Comparison of ENCODE assay signal across 31 cellular contexts in genomic region chr3:140233702-140234101, GRCh38.
"Had no signal": no experiment of that assay in that cellular context is flagged by ENCODE, and none has a peak within 500 bp of the region (broad histone marks: within the 10 kb centered on the region; RNA-seq: fewer than 3 reads in every experiment).

No MANE protein-coding gene starts in this region.

- H3K27me3 ChIP-seq: gastroesophageal sphincter, hepatocyte, ovary, stomach, thyroid gland, upper lobe of right lung had no signal

- H3K4me1 Mint-ChIP-seq: activated B cell treated with CpG ODN at 0.5 μM for 24 hours; activated CD4-positive, alpha-beta T cell treated with anti-CD3 and anti-CD28 coated beads for 36 hours; activated CD8-positive, alpha-beta memory T cell treated with anti-CD3 and anti-CD28 coated beads, Interleukin-2, amount 10 ng/mL, durations not matched to agents 7 days and 5 days; activated naive CD4-positive, alpha-beta T cell treated with anti-CD3 and anti-CD28 coated beads, Interleukin-2, amount 50 U/mL, for 24 hours; activated naive CD8-positive, alpha-beta T cell treated with anti-CD3 and anti-CD28 coated beads, Interleukin-2, amount 50 U/mL, for 24 hours; naive B cell; nephron progenitor cell; stimulated activated memory B cell treated with anti-CD40 and anti-IgM and Interleukin-4, amounts not matched to agents 10 μg/mL and 1 μg/mL and 100 μg/mL, for 72 hours had no signal

- H3K9me3 ChIP-seq: ovary, prostate gland, thyroid gland, upper lobe of right lung had no signal

- H3K36me3 ChIP-seq: gastroesophageal sphincter, ovary, prostate gland, stomach, thyroid gland, upper lobe of right lung had no signal

- H3K4me3 ChIP-seq: gastroesophageal sphincter, hepatocyte, ovary, prostate gland, stomach, thyroid gland, upper lobe of right lung had no signal

- H3K27ac ChIP-seq: gastroesophageal sphincter, hepatocyte, prostate gland, stomach, thyroid gland, upper lobe of right lung had no signal

- H3K4me1 ChIP-seq: prostate gland, stomach, thyroid gland, upper lobe of right lung had no signal

- H3K27me3 Mint-ChIP-seq: activated CD8-positive, alpha-beta memory T cell treated with anti-CD3 and anti-CD28 coated beads, Interleukin-2, amount 10 ng/mL, durations not matched to agents 7 days and 5 days; activated naive CD8-positive, alpha-beta T cell treated with anti-CD3 and anti-CD28 coated beads, Interleukin-2, amount 50 U/mL, for 24 hours; stimulated activated memory B cell treated with anti-CD40 and anti-IgM and Interleukin-4, amounts not matched to agents 10 μg/mL and 1 μg/mL and 100 μg/mL, for 72 hours had no signal

- ATAC-seq: activated CD4-positive, alpha-beta T cell treated with anti-CD3 and anti-CD28 coated beads for 36 hours; activated CD8-positive, alpha-beta memory T cell treated with anti-CD3 and anti-CD28 coated beads, Interleukin-2, amount 10 ng/mL, durations not matched to agents 7 days and 5 days; activated CD8-positive, alpha-beta T cell treated with anti-CD3 and anti-CD28 coated beads, Interleukin-2, amount 10 ng/mL, durations not matched to agents 7 days and 5 days; activated naive CD8-positive, alpha-beta T cell treated with anti-CD3 and anti-CD28 coated beads, Interleukin-2, amount 50 U/mL, for 24 hours; effector memory CD8-positive, alpha-beta T cell; gastroesophageal sphincter; left ventricle myocardium superior; sciatic nerve; stimulated activated memory B cell treated with anti-CD40 and anti-IgM and Interleukin-4, amounts not matched to agents 10 μg/mL and 1 μg/mL and 100 μg/mL, for 72 hours; upper lobe of right lung had no signal

- H3K9me3 Mint-ChIP-seq: activated naive CD8-positive, alpha-beta T cell treated with anti-CD3 and anti-CD28 coated beads, Interleukin-2, amount 50 U/mL, for 24 hours; activated T-helper 2 cell treated with anti-CD3 and anti-CD28 coated beads, Interferon-gamma antibody, Interleukin-2, Interleukin-4, amounts not matched to agents 10 μg/mL and 5 μg/mL and 100 μg/mL, durations not matched to agents 14 hours and 24 hours and 36 hours had no signal

- H3K27ac Mint-ChIP-seq: activated B cell treated with CpG ODN at 0.5 μM for 24 hours; activated CD4-positive, alpha-beta T cell treated with anti-CD3 and anti-CD28 coated beads for 36 hours; activated CD8-positive, alpha-beta memory T cell treated with anti-CD3 and anti-CD28 coated beads, Interleukin-2, amount 10 ng/mL, durations not matched to agents 7 days and 5 days; activated CD8-positive, alpha-beta T cell treated with anti-CD3 and anti-CD28 coated beads, Interleukin-2, amount 10 ng/mL, durations not matched to agents 7 days and 5 days; activated naive CD4-positive, alpha-beta T cell treated with anti-CD3 and anti-CD28 coated beads, Interleukin-2, amount 50 U/mL, for 24 hours; activated naive CD8-positive, alpha-beta T cell treated with anti-CD3 and anti-CD28 coated beads, Interleukin-2, amount 50 U/mL, for 24 hours; activated T-helper 2 cell treated with anti-CD3 and anti-CD28 coated beads, Interferon-gamma antibody, Interleukin-2, Interleukin-4, amounts not matched to agents 10 μg/mL and 5 μg/mL and 100 μg/mL, durations not matched to agents 14 hours and 24 hours and 36 hours; effector memory CD8-positive, alpha-beta T cell; naive B cell; stimulated activated memory B cell treated with anti-CD40 and anti-IgM and Interleukin-4, amounts not matched to agents 10 μg/mL and 1 μg/mL and 100 μg/mL, for 72 hours had no signal

- H3K4me3 Mint-ChIP-seq: activated B cell treated with CpG ODN at 0.5 μM for 24 hours; activated CD4-positive, alpha-beta T cell treated with anti-CD3 and anti-CD28 coated beads for 36 hours; activated CD8-positive, alpha-beta memory T cell treated with anti-CD3 and anti-CD28 coated beads, Interleukin-2, amount 10 ng/mL, durations not matched to agents 7 days and 5 days; activated CD8-positive, alpha-beta T cell treated with anti-CD3 and anti-CD28 coated beads, Interleukin-2, amount 10 ng/mL, durations not matched to agents 7 days and 5 days; activated naive CD4-positive, alpha-beta T cell treated with anti-CD3 and anti-CD28 coated beads, Interleukin-2, amount 50 U/mL, for 24 hours; activated naive CD8-positive, alpha-beta T cell treated with anti-CD3 and anti-CD28 coated beads, Interleukin-2, amount 50 U/mL, for 24 hours; effector memory CD8-positive, alpha-beta T cell; naive B cell; nephron progenitor cell; stimulated activated memory B cell treated with anti-CD40 and anti-IgM and Interleukin-4, amounts not matched to agents 10 μg/mL and 1 μg/mL and 100 μg/mL, for 72 hours had no signal

- DNase-seq: activated B cell treated with CpG ODN at 0.5 μM for 24 hours; activated CD4-positive, alpha-beta T cell treated with anti-CD3 and anti-CD28 coated beads for 36 hours; activated CD8-positive, alpha-beta memory T cell treated with anti-CD3 and anti-CD28 coated beads, Interleukin-2, amount 10 ng/mL, durations not matched to agents 7 days and 5 days; activated CD8-positive, alpha-beta T cell treated with anti-CD3 and anti-CD28 coated beads, Interleukin-2, amount 10 ng/mL, durations not matched to agents 7 days and 5 days; activated naive CD8-positive, alpha-beta T cell treated with anti-CD3 and anti-CD28 coated beads, Interleukin-2, amount 50 U/mL, for 24 hours; activated T-cell treated with anti-CD3 and anti-CD28 coated beads, Interleukin-2, amount 50 U/mL, for 48 hours; amygdala; caudate nucleus; cortex of kidney; effector memory CD8-positive, alpha-beta T cell; erythroblast; left cardiac atrium; left ventricle myocardium superior; naive B cell; nephron progenitor cell; retina; small intestine; stimulated activated CD4-positive, alpha-beta T cell treated with anti-CD3 and anti-CD28 coated beads, Interleukin-1b, Interleukin-23, amount 100 ng/mL, for 48 hours; stimulated activated CD4-positive, alpha-beta T cell treated with anti-CD3 and anti-CD28 coated beads, Interleukin-4, amount 100 ng/mL, for 4 hours; stimulated activated CD8-positive, alpha-beta memory T cell treated with anti-CD3 and anti-CD28 coated beads, Interleukin-4, amount 100 ng/mL, for 48 hours; stomach; thyroid gland; upper lobe of right lung had no signal
